Comparison of ENCODE assay signal across 14 cellular contexts in genomic region chr17:32861979-32862378, GRCh38. TPM values are rescaled to one million over a fixed set of nuclear protein-coding genes. Genes with fewer than 3 reads are reported as not detected.
DNase-seq lines count a peak whose midpoint lies in the region; ATAC-seq and TF ChIP-seq lines count a peak whose summit lies in the region.
"Had no signal": no experiment of that assay in that cellular context is flagged by ENCODE, and none has a peak within 500 bp of the region (broad histone marks: within the 10 kb centered on the region; RNA-seq: fewer than 3 reads in every experiment).

No MANE protein-coding gene starts in this region.

- no peak overlapping the region for H3K27ac ChIP-seq in PC-3 (ENCODE audit: low read length)
- peak overlapping the region; percentile 33 for H3K27ac ChIP-seq in lower lobe of right lung
- H3K27ac ChIP-seq: A549, C4-2B had no signal

- H3K9me3 Mint-ChIP-seq in osteocyte (ENCODE audit: unreplicated experiment), result no peaks in the 10 kb centered on the region
- H3K9me3 Mint-ChIP-seq: CD8-positive, alpha-beta T cell had no signal

- TF ChIP-seq CTCF in PC-3 (conservative IDR thresholded peaks at IDR 0.05; ENCODE audit: low read depth, low read length) (no peak), lower lobe of right lung (IDR thresholded peaks at IDR 0.05) (no peak), osteocyte (IDR thresholded peaks at IDR 0.05) (no peak)

- no peak overlapping the region for H2AFZ ChIP-seq in PC-3 (ENCODE audit: low read length)

- no peaks in the 10 kb centered on the region; the same call in 1 of the 2 replicates for H3K4me1 ChIP-seq in PC-3 (ENCODE audit: insufficient read depth, low read length)
- H3K4me1 ChIP-seq in lower lobe of right lung, result no peaks in the 10 kb centered on the region
- H3K4me1 ChIP-seq: A549, BE2C had no signal

- CTCF ChIA-PET in PC-3 (lab: Charles Lee), result no interaction called here

- H3K36me3 Mint-ChIP-seq in osteocyte (ENCODE audit: unreplicated experiment), result no peaks in the 10 kb centered on the region
- H3K36me3 Mint-ChIP-seq: CD8-positive, alpha-beta T cell had no signal

- DNase-seq in Daoy (ENCODE audit: low read depth), result peak; percentile 44
- DNase-seq in ELR (ENCODE audit: low read depth), result peak; percentile 47
- peak; percentile 19 for DNase-seq in PC-3
- no peak for DNase-seq in lower lobe of right lung
- no peak for DNase-seq in HuH-7.5 (ENCODE audit: low spot score)
- no peak for DNase-seq in effector CD4-positive, alpha-beta T cell
- no peak for DNase-seq in NCI-H2107 (lab: John Stamatoyannopoulos, UW)
- DNase-seq in osteocyte (ENCODE audit: extremely low spot score, unreplicated experiment), result no peak
- DNase-seq: BE2C; CD8-positive, alpha-beta T cell; COR-L47; GF-D8 had no signal

- H3K27me3 Mint-ChIP-seq in osteocyte (ENCODE audit: unreplicated experiment), result no peaks in the 10 kb centered on the region

- intact Hi-C loops in PC-3 (cut with micrococcal nuclease) (no loop called here), lower lobe of right lung (cut with DNase I) (no loop called here)

- H3K4me2 ChIP-seq in PC-3 (ENCODE audit: low read length), result no peak overlapping the region
- H3K4me2 ChIP-seq: A549 had no signal

- no TSS peak for BruUV-seq in PC-3 (replicated peaks; lab: Mats Ljungman, UMichigan)

- no peak overlapping the region for H3K4me3 Mint-ChIP-seq in osteocyte (ENCODE audit: unreplicated experiment)
- H3K4me3 Mint-ChIP-seq: CD8-positive, alpha-beta T cell had no signal

- H3K27ac Mint-ChIP-seq in osteocyte (ENCODE audit: unreplicated experiment), result no peak overlapping the region
- H3K27ac Mint-ChIP-seq: CD8-positive, alpha-beta T cell had no signal

- no peak overlapping the region for H3K9ac ChIP-seq in PC-3 (ENCODE audit: low read length)

- no peaks in the 10 kb centered on the region for H3K36me3 ChIP-seq in PC-3 (ENCODE audit: low read depth, low read length)
- H3K36me3 ChIP-seq in lower lobe of right lung, result no peaks in the 10 kb centered on the region
- H3K36me3 ChIP-seq: BE2C had no signal

- no peak for ATAC-seq in PC-3
- ATAC-seq in lower lobe of right lung, result no peak
- ATAC-seq: A549; CD8-positive, alpha-beta T cell had no signal

- H3K27me3 ChIP-seq in PC-3 (ENCODE audit: low read length) (no peaks in the 10 kb centered on the region), lower lobe of right lung (ENCODE audit: low read depth) (no peaks in the 10 kb centered on the region)
- H3K27me3 ChIP-seq: BE2C had no signal

- POLR2A ChIA-PET in PC-3 (lab: Charles Lee; ENCODE audit: unreplicated experiment), result no interaction called here

- no peaks in the 10 kb centered on the region for H4K20me1 ChIP-seq in PC-3 (ENCODE audit: low read length)

- H3K4me1 Mint-ChIP-seq in osteocyte (ENCODE audit: unreplicated experiment), result no peaks in the 10 kb centered on the region

- H3K4me3 ChIP-seq in PC-3 (ENCODE audit: low read length) (no peak overlapping the region), lower lobe of right lung (no peak overlapping the region)
- H3K4me3 ChIP-seq: A549 had no signal

- no peaks in the 10 kb centered on the region for H3K9me2 ChIP-seq in PC-3 (replicated peaks; ENCODE audit: low read length)

- peaks cover 9% of the 10 kb centered on the region; the same call in 1 of the 2 replicates for H3K79me2 ChIP-seq in PC-3 (ENCODE audit: low read length)

- no peaks in the 10 kb centered on the region for H3F3A ChIP-seq in PC-3 (ENCODE audit: low read length, unreplicated experiment)

- H3K9me3 ChIP-seq in PC-3 (ENCODE audit: low read length) (no peaks in the 10 kb centered on the region), lower lobe of right lung (no peaks in the 10 kb centered on the region)
- H3K9me3 ChIP-seq: A549, BE2C had no signal

RNA-seq across cellular contexts. Expression of gene MYO1D, which starts 14.9 kb away (rescaled TPM):
- total RNA-seq in Daoy (2014; rRNA removed; shearing (Covaris generic)), result 24.4 and 25.5 TPM in 2 replicates
- total RNA-seq in PC-3 (2014; rRNA removed), result 23.5 and 27.2 TPM in 2 replicates
- 58.0 TPM for total RNA-seq in lower lobe of right lung
- 15.4 and 19.1 TPM in 2 replicates for total RNA-seq in osteocyte

Comparison
In these comparisons a context has a peak if more than half of its experiments do, and no peak if none do; other contexts are left out.
1. DNase-seq: peak in Daoy (single experiment), ELR (single experiment) and PC-3 (single experiment); none in lower lobe of right lung (single experiment), HuH-7.5 (single experiment), effector CD4-positive, alpha-beta T cell (single experiment), NCI-H2107 (single experiment) and osteocyte (single experiment).